ENCODE assay signal across 8 cellular contexts in the genomic region with DNA sequence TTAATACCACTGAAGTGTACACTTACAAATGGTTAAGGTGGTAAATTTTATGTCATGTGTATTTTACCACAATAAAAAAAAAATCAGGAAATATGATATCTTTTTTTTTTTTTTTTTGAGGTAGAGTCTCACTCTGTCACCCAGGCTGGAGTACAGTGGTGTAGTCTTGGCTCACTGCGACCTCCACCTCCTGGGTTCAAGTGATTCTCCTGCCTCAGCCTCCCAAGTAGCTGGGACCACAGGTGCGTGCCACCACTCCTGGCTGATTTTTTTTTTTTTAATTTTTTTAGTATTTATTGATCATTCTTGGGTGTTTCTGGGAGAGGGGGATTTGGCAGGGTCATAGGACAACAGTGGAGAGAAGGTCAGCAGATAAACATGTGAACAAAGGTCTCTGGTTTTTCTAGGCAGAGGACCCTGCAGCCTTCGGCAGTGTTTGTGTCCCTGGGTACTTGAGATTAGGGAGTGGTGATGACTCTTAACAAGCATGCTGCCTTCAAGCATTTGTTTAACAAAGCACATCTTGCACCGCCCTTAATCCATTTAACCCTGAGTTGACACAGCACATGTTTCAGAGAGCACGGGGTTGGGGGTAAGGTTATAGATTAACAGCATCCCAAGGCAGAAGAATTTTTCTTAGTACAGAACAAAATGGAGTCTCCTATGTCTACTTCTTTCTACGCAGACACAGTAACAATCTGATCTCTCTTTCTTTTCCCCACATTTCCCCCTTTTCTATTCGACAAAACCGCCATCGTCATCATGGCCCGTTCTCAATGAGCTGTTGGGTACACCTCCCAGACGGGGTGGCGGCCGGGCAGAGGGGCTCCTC. TPM values are rescaled to one million over a fixed set of nuclear protein-coding genes. Genes with fewer than 3 reads are reported as not detected.
A peak's percentile ranks its signal among the peaks of the same experiment; 100 is the strongest.
DNase-seq lines count a peak whose midpoint lies in the region; ATAC-seq, FAIRE-seq and TF ChIP-seq lines count a peak whose summit lies in the region.
"Not testable (repeated sequence)": the region's sequence is repeated elsewhere in the genome, so short reads cannot be mapped to it uniquely, and the experiment has no call there.

No MANE protein-coding gene starts in this region.

- H3K4me2 ChIP-seq in A549 = peak overlapping the region; percentile 91
- H3K4me2 ChIP-seq in HepG2 (ENCODE audit: low read depth, low read length) = not testable (repeated sequence)

- H3K36me3 Mint-ChIP-seq in Caco-2 (ENCODE audit: insufficient read depth, unreplicated experiment) (peaks cover 77% of the 10 kb centered on the region), Calu3 (ENCODE audit: insufficient read depth, unreplicated experiment) (peaks cover 51% of the 10 kb centered on the region), endodermal cell (ENCODE audit: low read depth) (peaks cover 85% of the 10 kb centered on the region), endothelial cell (ENCODE audit: low read depth, unreplicated experiment) (peaks cover 46% of the 10 kb centered on the region), progenitor cell of endocrine pancreas (ENCODE audit: insufficient read depth) (peaks cover 79% of the 10 kb centered on the region)
- peaks cover 88% of the 10 kb centered on the region for H3K36me3 Mint-ChIP-seq in stimulated activated memory B cell treated with anti-CD40 and anti-IgM and Interleukin-4, amounts not matched to agents 10 μg/mL and 1 μg/mL and 100 μg/mL, for 72 hours

- POLR2A ChIA-PET in A549 (lab: Yijun Ruan, JAX); Caco-2 (lab: Charles Lee): not testable (repeated sequence)
- POLR2A ChIA-PET in HepG2 (lab: Yijun Ruan, JAX) = interaction anchor here (0.7 kb wide), 1 partner anchor 24 kb away, joined by 3 read pairs; no protein-coding TSS in a partner anchor

- CTCF ChIA-PET in A549 (lab: Yijun Ruan, JAX); Caco-2 (lab: Charles Lee); Calu3 (lab: Charles Lee); HepG2 (lab: Yijun Ruan, JAX; ENCODE audit: low intra/inter-chr PET ratio, low total read pairs): not testable (repeated sequence)

- H3K27me3 ChIP-seq in Caco-2 (replicated peaks; ENCODE audit: control insufficient read depth, insufficient read depth, low read length); endodermal cell (ENCODE audit: control insufficient read depth, insufficient read depth, low read length, poor library complexity, severe bottlenecking); HepG2 (ENCODE audit: control insufficient read depth in 1 of 2, insufficient read depth in 2 of 2, low read length in 2 of 2): not testable (repeated sequence)

- H3K9me3 Mint-ChIP-seq in Caco-2 (ENCODE audit: unreplicated experiment) = peaks cover 16% of the 10 kb centered on the region
- not testable (repeated sequence) for H3K9me3 Mint-ChIP-seq in Calu3 (ENCODE audit: low read depth, unreplicated experiment); endothelial cell (ENCODE audit: unreplicated experiment); stimulated activated memory B cell treated with anti-CD40 and anti-IgM and Interleukin-4, amounts not matched to agents 10 μg/mL and 1 μg/mL and 100 μg/mL, for 72 hours
- peaks cover 67% of the 10 kb centered on the region for H3K9me3 Mint-ChIP-seq in endodermal cell
- peaks cover 43% of the 10 kb centered on the region for H3K9me3 Mint-ChIP-seq in progenitor cell of endocrine pancreas (ENCODE audit: low read depth)

- ATAC-seq in A549 (peak in 1 of 2 experiments; percentile 7; a peak in 1 of 6 replicates), HepG2 (peak; percentile 61)
- ATAC-seq in stimulated activated memory B cell treated with anti-CD40 and anti-IgM and Interleukin-4, amounts not matched to agents 10 μg/mL and 1 μg/mL and 100 μg/mL, for 72 hours = not testable (repeated sequence)

- peaks cover 64% of the 10 kb centered on the region for H3K79me2 ChIP-seq in HepG2 (ENCODE audit: insufficient read depth, low read length)

- not testable (repeated sequence) for H4K20me1 ChIP-seq in HepG2 (ENCODE audit: insufficient read depth, low read length)

- not testable (repeated sequence) for FAIRE-seq in A549 (lab: Jason Lieb, UNC); HepG2 (lab: Jason Lieb, UNC)

- H3K4me3 Mint-ChIP-seq in Caco-2 (ENCODE audit: unreplicated experiment); endodermal cell; progenitor cell of endocrine pancreas (ENCODE audit: low read depth); stimulated activated memory B cell treated with anti-CD40 and anti-IgM and Interleukin-4, amounts not matched to agents 10 μg/mL and 1 μg/mL and 100 μg/mL, for 72 hours: not testable (repeated sequence)
- peak overlapping the region; percentile 30 for H3K4me3 Mint-ChIP-seq in Calu3 (ENCODE audit: low read depth, unreplicated experiment)
- peak overlapping the region; percentile 70 for H3K4me3 Mint-ChIP-seq in endothelial cell (ENCODE audit: unreplicated experiment)

- H3K27ac ChIP-seq in A549 = peak overlapping the region; percentile 82 to 94
- H3K27ac ChIP-seq in endodermal cell (ENCODE audit: low read depth, low read length); HepG2 (ENCODE audit: extremely low read length, insufficient read depth, low read length): not testable (repeated sequence)

- in situ Hi-C loops in HepG2 (cut with HindIII; ENCODE audit: extremely low pct_ligation_motif_present, low pct_unique_long_range_greater_than_20kb) = not testable (repeated sequence)

- intact Hi-C loops in Caco-2 (cut with micrococcal nuclease; ENCODE audit: unreplicated experiment); Calu3 (cut with micrococcal nuclease; ENCODE audit: unreplicated experiment); HepG2 (cut with micrococcal nuclease; ENCODE audit: unreplicated experiment): not testable (repeated sequence)

- H3K36me3 ChIP-seq in Caco-2 (ENCODE audit: control insufficient read depth, insufficient read depth, low read length) = not testable (repeated sequence)
- H3K36me3 ChIP-seq in endodermal cell (ENCODE audit: control insufficient read depth, insufficient read depth, low read length) (peaks cover 81% of the 10 kb centered on the region), HepG2 (replicated peaks in 1 of 2; ENCODE audit: control insufficient read depth in 1 of 2, insufficient read depth in 2 of 2, low read length in 2 of 2) (peaks cover 1 to 20% of the 10 kb centered on the region in 2 experiments; a peak in 1 of 5 replicates)

- not testable (repeated sequence) for TF ChIP-seq EP300 in A549 (IDR thresholded peaks at IDR 0.05); HepG2 (IDR thresholded peaks at IDR 0.05; ENCODE audit: low read depth in 2 of 2, low read length in 2 of 2); HepG2 (CRISPR knock-in tag; IDR thresholded peaks at IDR 0.05; ENCODE audit: borderline replicate concordance)

- TF ChIP-seq RAD21 in A549 (conservative IDR thresholded peaks at IDR 0.05 in 1 of 2, IDR thresholded peaks at IDR 0.05 in 1 of 2); HepG2 (CRISPR knock-in tag; IDR thresholded peaks at IDR 0.05): not testable (repeated sequence)

- 41% methylated on average over 6 of the region's 13 CpGs for WGBS in A549 (ENCODE audit: missing lambda C conversion rate)
- 97% methylated on average over 8 of the region's 13 CpGs; no CpG with 5 or more reads in 1 of the 2 experiments for WGBS in endodermal cell (ENCODE audit: insufficient coverage in 1 of 2, insufficient read length in 1 of 2), 2 experiments
- WGBS in HepG2 (ENCODE audit: low lambda C conversion rate) = 79% methylated on average over 12 of the region's 13 CpGs

- not testable (repeated sequence) for TF ChIP-seq CTCF in A549 (IDR thresholded peaks at IDR 0.05); Caco-2 (IDR thresholded peaks at IDR 0.05; ENCODE audit: insufficient read depth in 1 of 2, low read depth in 1 of 2, low read length in 1 of 2, severe bottlenecking in 1 of 2, unreplicated experiment in 1 of 2); Calu3 (IDR thresholded peaks at IDR 0.05; ENCODE audit: unreplicated experiment); endodermal cell (conservative IDR thresholded peaks at IDR 0.05); endothelial cell (IDR thresholded peaks at IDR 0.05; ENCODE audit: unreplicated experiment); HepG2 (CRISPR knock-in tag; IDR thresholded peaks at IDR 0.05); progenitor cell of endocrine pancreas (IDR thresholded peaks at IDR 0.05; ENCODE audit: unreplicated experiment)

- not testable (repeated sequence) for H3K27me3 Mint-ChIP-seq in Caco-2 (ENCODE audit: insufficient read depth, unreplicated experiment); Calu3 (ENCODE audit: unreplicated experiment); endodermal cell (ENCODE audit: insufficient read depth); endothelial cell (ENCODE audit: unreplicated experiment); progenitor cell of endocrine pancreas; stimulated activated memory B cell treated with anti-CD40 and anti-IgM and Interleukin-4, amounts not matched to agents 10 μg/mL and 1 μg/mL and 100 μg/mL, for 72 hours

- H3K4me1 Mint-ChIP-seq in Caco-2 (ENCODE audit: low read depth, unreplicated experiment) (peaks cover 22% of the 10 kb centered on the region), Calu3 (ENCODE audit: low read depth, unreplicated experiment) (peaks cover 58% of the 10 kb centered on the region)
- H3K4me1 Mint-ChIP-seq in endodermal cell; endothelial cell (ENCODE audit: unreplicated experiment); progenitor cell of endocrine pancreas (ENCODE audit: low read depth): not testable (repeated sequence)
- H3K4me1 Mint-ChIP-seq in stimulated activated memory B cell treated with anti-CD40 and anti-IgM and Interleukin-4, amounts not matched to agents 10 μg/mL and 1 μg/mL and 100 μg/mL, for 72 hours = peaks cover 43% of the 10 kb centered on the region

- not testable (repeated sequence) for H2AFZ ChIP-seq in HepG2 (ENCODE audit: low read length)

- DNase-seq in A549 (ENCODE audit: low read depth in 1 of 2, low spot score in 1 of 2); Caco-2; Calu3; endodermal cell; endothelial cell (ENCODE audit: low spot score); HepG2 (ENCODE audit: low spot score); progenitor cell of endocrine pancreas (ENCODE audit: low spot score, unreplicated experiment): not testable (repeated sequence)

- H3K4me3 ChIP-seq in A549 (peak overlapping the region; percentile 35; the same call in 1 of the 3 replicates), endodermal cell (ENCODE audit: low read length) (peak overlapping the region; percentile 25)
- not testable (repeated sequence) for H3K4me3 ChIP-seq in Caco-2 (ENCODE audit: low read depth, low read length); HepG2 (replicated peaks in 1 of 3; ENCODE audit: insufficient read depth in 1 of 3, low read depth in 2 of 3, low read length in 3 of 3)

- H3K4me1 ChIP-seq in A549 = peaks cover 67% of the 10 kb centered on the region
- H3K4me1 ChIP-seq in Caco-2 = peaks cover 14% of the 10 kb centered on the region
- H3K4me1 ChIP-seq in endodermal cell (ENCODE audit: control insufficient read depth, insufficient read depth, low read length); HepG2 (ENCODE audit: insufficient read depth, low read length): not testable (repeated sequence)

- BruUV-seq in Caco-2 (replicated peaks; lab: Mats Ljungman, UMichigan); Calu3 (replicated peaks; lab: Mats Ljungman, UMichigan); HepG2 (replicated peaks; lab: Mats Ljungman, UMichigan): not testable (repeated sequence)

- not testable (repeated sequence) for H3K9me3 ChIP-seq in A549; Caco-2; HepG2 (ENCODE audit: low read length)
- H3K9me3 ChIP-seq in endodermal cell (ENCODE audit: control insufficient read depth, low read length) = peaks cover 72% of the 10 kb centered on the region

- H3K27ac Mint-ChIP-seq in Caco-2 (ENCODE audit: unreplicated experiment) (peak overlapping the region; percentile 44), Calu3 (ENCODE audit: unreplicated experiment) (peak overlapping the region; percentile 75), progenitor cell of endocrine pancreas (peak overlapping the region; percentile 77)
- H3K27ac Mint-ChIP-seq in endodermal cell; endothelial cell (ENCODE audit: unreplicated experiment): not testable (repeated sequence)
- H3K27ac Mint-ChIP-seq in stimulated activated memory B cell treated with anti-CD40 and anti-IgM and Interleukin-4, amounts not matched to agents 10 μg/mL and 1 μg/mL and 100 μg/mL, for 72 hours = peak overlapping the region; percentile 39

- H3K9ac ChIP-seq in endodermal cell (ENCODE audit: extremely low read depth, low read length, poor library complexity, severe bottlenecking); HepG2 (ENCODE audit: insufficient read depth, low read depth, low read length): not testable (repeated sequence)

- not testable (repeated sequence) for TF ChIP-seq POLR2A in A549 (IDR thresholded peaks at IDR 0.05; ENCODE audit: low read length); HepG2 (IDR thresholded peaks at IDR 0.05; ENCODE audit: insufficient read depth in 1 of 2, low read depth in 2 of 2, low read length in 2 of 2)

RNA-seq across cellular contexts. Expression of a gene that starts 50.0 kb away (rescaled TPM):
- polyA plus RNA-seq in A549 (2011; rRNA removed) (57.3 and 66.1 TPM in 2 replicates), A549 (2017; fragmentation: RNase III; extraction: RNeasy Plus Mini Kit Qiagen cat#74134 plus additional on column Dnase treatment) (32.5 to 33.6 TPM (median 33.0 TPM) in 3 replicates), HepG2 (2011; rRNA removed) (33.2 and 33.7 TPM in 2 replicates)
- polyA plus RNA-seq in A549 (2012; cell fraction: cytosol; rRNA removed) = 5.1 and 5.8 TPM in 2 replicates
- polyA plus RNA-seq in A549 (2012; cell fraction: nucleus; rRNA removed) = 4.5 and 9.6 TPM in 2 replicates
- polyA minus RNA-seq in A549 (2011; rRNA and poly(A)+ RNA removed) = 44.1 and 51.3 TPM in 2 replicates
- total RNA-seq in Caco-2 (2022) (146 and 165 TPM in 2 replicates), Calu3 (2022) (113 and 132 TPM in 2 replicates), endodermal cell (100 to 1,000 TPM; 122 to 133 TPM), endothelial cell (ENCODE audit: unreplicated experiment) (78.4 TPM), HepG2 (2016; rRNA removed; fragmentation: Illumina TruSeq; extraction: Trizol) (144 and 251 TPM in 2 replicates), progenitor cell of endocrine pancreas (176 and 182 TPM in 2 replicates)
- polyA plus RNA-seq in endodermal cell (2013, experiment 1 of 2) = 57.3 TPM
- polyA plus RNA-seq in endodermal cell (2013, experiment 2 of 2) = 62.8 TPM
- total RNA-seq in HepG2 (2016; cell fraction: cytosol; rRNA removed; fragmentation: Illumina TruSeq; extraction: Trizol; ENCODE audit: low read depth) = 107 and 120 TPM in 2 replicates
- total RNA-seq in HepG2 (2016; cell fraction: insoluble cytoplasmic fraction; rRNA removed; fragmentation: Illumina TruSeq; extraction: Trizol) = 143 and 234 TPM in 2 replicates
- total RNA-seq in HepG2 (2016; cell fraction: membrane; rRNA removed; fragmentation: Illumina TruSeq; extraction: Trizol) = 251 and 354 TPM in 2 replicates
- total RNA-seq in HepG2 (2016; cell fraction: nucleus; rRNA removed; fragmentation: Illumina TruSeq; extraction: Trizol) = 126 and 127 TPM in 2 replicates
- polyA plus RNA-seq in HepG2 (2011; cell fraction: cytosol; rRNA removed) = 9.5 and 23.4 TPM in 2 replicates
- 16.4 and 21.5 TPM in 2 replicates for polyA plus RNA-seq in HepG2 (2011; cell fraction: nucleus; rRNA removed)
- polyA plus RNA-seq in HepG2 (2012) = 66.9 and 68.2 TPM in 2 replicates
- polyA plus RNA-seq in HepG2 (2016; cell fraction: cytosol; fragmentation: Illumina TruSeq; extraction: Trizol; ENCODE audit: low read depth) = 7.1 and 8.7 TPM in 2 replicates
- polyA plus RNA-seq in HepG2 (2016; cell fraction: insoluble cytoplasmic fraction; fragmentation: Illumina TruSeq; extraction: Trizol; ENCODE audit: low read depth) = 97.2 and 109 TPM in 2 replicates
- 24.4 and 27.7 TPM in 2 replicates for polyA plus RNA-seq in HepG2 (2016; cell fraction: membrane; fragmentation: Illumina TruSeq; extraction: Trizol; ENCODE audit: low read depth)
- polyA plus RNA-seq in HepG2 (2016; cell fraction: nucleus; fragmentation: Illumina TruSeq; extraction: Trizol; ENCODE audit: insufficient read depth, low read depth) = 58.3 and 60.5 TPM in 2 replicates
- polyA minus RNA-seq in HepG2 (2011; rRNA and poly(A)+ RNA removed; ENCODE audit: low replicate concordance) = 32.3 and 33.4 TPM in 2 replicates
- polyA minus RNA-seq in HepG2 (2011; cell fraction: cytosol; rRNA and poly(A)+ RNA removed) = 126 and 147 TPM in 2 replicates
- polyA minus RNA-seq in HepG2 (2011; cell fraction: nucleus; rRNA and poly(A)+ RNA removed) = 187 and 220 TPM in 2 replicates
